8 cellular contexts compared by ENCODE assay signal in the genomic region with DNA sequence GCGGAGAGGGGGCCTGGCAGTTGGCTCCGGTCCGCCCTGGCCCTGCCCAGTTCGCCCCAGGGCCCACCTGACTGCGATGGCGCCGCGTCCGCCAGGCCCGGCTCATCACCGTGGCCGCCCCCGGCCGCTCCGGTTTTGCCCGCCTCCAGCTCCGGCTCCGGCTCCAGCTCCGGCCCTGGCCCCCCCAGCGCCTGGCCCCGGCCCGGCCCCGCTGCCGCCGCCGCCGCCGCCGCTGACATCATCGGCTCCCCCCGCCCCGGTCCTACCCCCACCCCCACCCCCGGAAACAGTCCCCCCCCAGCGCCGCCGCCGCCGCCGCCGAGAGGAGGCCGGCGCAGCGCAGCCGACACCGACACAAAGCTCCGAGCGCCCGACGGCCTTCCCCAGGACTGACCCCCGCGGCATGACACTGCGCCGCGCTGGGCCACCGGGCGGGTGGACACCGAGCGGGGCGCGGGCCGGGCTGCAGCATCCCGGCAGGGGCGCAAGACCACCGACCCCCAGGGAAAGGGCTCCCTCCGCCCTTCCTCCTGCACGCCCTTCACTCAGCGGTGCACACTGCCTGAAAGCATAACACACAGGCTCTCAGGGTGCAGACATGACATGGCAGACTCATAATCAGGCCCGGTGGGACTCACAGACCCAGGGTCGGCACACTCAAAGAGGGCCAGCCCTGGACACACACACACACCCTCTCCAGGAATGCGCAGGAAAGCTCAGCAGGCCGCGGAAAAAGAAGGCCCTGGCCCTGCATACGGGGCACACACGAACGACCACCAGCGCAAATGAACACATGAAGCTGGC. TPM values are rescaled to one million over a fixed set of nuclear protein-coding genes. Genes with fewer than 3 reads are reported as not detected.
DNase-seq lines count a peak whose midpoint lies in the region; TF ChIP-seq lines count a peak whose summit lies in the region.

A gene with protein sequence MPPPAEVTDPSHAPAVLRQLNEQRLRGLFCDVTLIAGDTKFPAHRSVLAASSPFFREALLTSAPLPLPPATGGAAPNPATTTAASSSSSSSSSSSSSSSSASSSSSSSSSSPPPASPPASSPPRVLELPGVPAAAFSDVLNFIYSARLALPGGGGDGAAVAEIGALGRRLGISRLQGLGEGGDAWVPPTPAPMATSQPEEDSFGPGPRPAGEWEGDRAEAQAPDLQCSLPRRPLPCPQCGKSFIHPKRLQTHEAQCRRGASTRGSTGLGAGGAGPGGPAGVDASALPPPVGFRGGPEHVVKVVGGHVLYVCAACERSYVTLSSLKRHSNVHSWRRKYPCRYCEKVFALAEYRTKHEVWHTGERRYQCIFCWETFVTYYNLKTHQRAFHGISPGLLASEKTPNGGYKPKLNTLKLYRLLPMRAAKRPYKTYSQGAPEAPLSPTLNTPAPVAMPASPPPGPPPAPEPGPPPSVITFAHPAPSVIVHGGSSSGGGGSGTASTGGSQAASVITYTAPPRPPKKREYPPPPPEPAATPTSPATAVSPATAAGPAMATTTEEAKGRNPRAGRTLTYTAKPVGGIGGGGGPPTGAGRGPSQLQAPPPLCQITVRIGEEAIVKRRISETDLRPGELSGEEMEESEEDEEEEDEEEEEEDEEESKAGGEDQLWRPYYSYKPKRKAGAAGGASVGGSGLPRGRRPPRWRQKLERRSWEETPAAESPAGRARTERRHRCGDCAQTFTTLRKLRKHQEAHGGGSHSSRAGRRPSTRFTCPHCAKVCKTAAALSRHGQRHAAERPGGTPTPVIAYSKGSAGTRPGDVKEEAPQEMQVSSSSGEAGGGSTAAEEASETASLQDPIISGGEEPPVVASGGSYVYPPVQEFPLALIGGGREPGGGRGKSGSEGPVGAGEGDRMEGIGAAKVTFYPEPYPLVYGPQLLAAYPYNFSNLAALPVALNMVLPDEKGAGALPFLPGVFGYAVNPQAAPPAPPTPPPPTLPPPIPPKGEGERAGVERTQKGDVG (minus strand): TSS at position 243 of the 804 bp plus-strand sequence. CDS start 12,830 bp downstream, outside the sequence.

- H3K4me1 Mint-ChIP-seq in CD4-positive, alpha-beta memory T cell = peaks cover 44 to 85% (median 62%) of the 10 kb centered on the region in 4 donors

- H3K4me3 ChIP-seq in CD4-positive, alpha-beta memory T cell (ENCODE audit: low read length in 2 of 2) = peak within 1 kb of the TSS; percentile 79 to 83
- peak within 1 kb of the TSS; percentile 76 for H3K4me3 ChIP-seq in choroid plexus epithelial cell (ENCODE audit: low read depth, low read length)

- no peak for TF ChIP-seq CTCF in choroid plexus epithelial cell (conservative IDR thresholded peaks at IDR 0.05; ENCODE audit: low read depth, low read length)

- no peaks in the 10 kb centered on the region for H3K9me3 ChIP-seq in CD4-positive, alpha-beta memory T cell (ENCODE audit: control insufficient read depth in 1 of 2, low read length in 2 of 2)

- peak within 1 kb of the TSS; percentile 97 to 100 (median 97) for H3K27ac Mint-ChIP-seq in CD4-positive, alpha-beta memory T cell

- peaks cover 0 to 6% (median 0%) of the 10 kb centered on the region in 8 donors for H3K9me3 Mint-ChIP-seq in CD4-positive, alpha-beta memory T cell

- no peaks in the 10 kb centered on the region for H3K27me3 ChIP-seq in CD4-positive, alpha-beta memory T cell (ENCODE audit: insufficient read depth, low read length)

- H3K36me3 Mint-ChIP-seq in CD4-positive, alpha-beta memory T cell = peaks cover 0 to 38% of the 10 kb centered on the region in 2 donors

- H3K36me3 ChIP-seq in CD4-positive, alpha-beta memory T cell (ENCODE audit: insufficient read depth, low read length) = no peaks in the 10 kb centered on the region

- no peaks in the 10 kb centered on the region for H3K27me3 Mint-ChIP-seq in CD4-positive, alpha-beta memory T cell

- H3K27ac ChIP-seq in CD4-positive, alpha-beta memory T cell (ENCODE audit: low read depth, low read length) = peak within 1 kb of the TSS; percentile 97

- intact Hi-C loops in CD4-positive, alpha-beta memory T cell (cut with micrococcal nuclease) = loop anchor here (1.0 kb wide), 2 partner anchors 24 to 42 kb away; no protein-coding TSS in a partner anchor

- CTCF ChIA-PET in CD4-positive, alpha-beta memory T cell (lab: Charles Lee; ENCODE audit: partially characterized antibody) = interaction anchor here (0.7 to 3.4 kb wide), 6 partner anchors 8 to 239 kb away, joined by 3 to 23 read pairs (median 3); a partner anchor contains a TSS

- DNase-seq in CD4-positive, alpha-beta memory T cell = peak; percentile 68 to 77 (median 71)
- DNase-seq in HuH-7 (ENCODE audit: low spot score) (peak; percentile 53), choroid plexus epithelial cell (ENCODE audit: low read depth) (peak; percentile 41), kidney glomerular epithelial cell (lab: John Stamatoyannopoulos, UW) (peak; percentile 25), NCI-H128 (lab: John Stamatoyannopoulos, UW; ENCODE audit: unreplicated experiment) (no peak), NOMO-1 (lab: John Stamatoyannopoulos, UW; ENCODE audit: unreplicated experiment in 2 of 2) (no peak)
- DNase-seq in activated CD4-positive, alpha-beta T cell treated with anti-CD3 and anti-CD28 coated beads for 24 hours (ENCODE audit: low read depth in 2 of 2) = peak; percentile 44 to 45
- peak; percentile 64 for DNase-seq in stimulated activated CD4-positive, alpha-beta T cell treated with anti-CD3 and anti-CD28 coated beads, Interleukin-15, amount 100 ng/mL, for 24 hours

- H3K4me3 Mint-ChIP-seq in CD4-positive, alpha-beta memory T cell = peak within 1 kb of the TSS; percentile 93 to 97 (median 94)

- H3K4me1 ChIP-seq in CD4-positive, alpha-beta memory T cell (ENCODE audit: insufficient read depth, low read length) = peaks cover 57% of the 10 kb centered on the region

- POLR2A ChIA-PET in CD4-positive, alpha-beta memory T cell (lab: Charles Lee; ENCODE audit: partially characterized antibody) = interaction anchor here (0.6 to 13.8 kb wide), 33 partner anchors 8 to 434 kb away, joined by 3 to 398 read pairs (median 5); a partner anchor contains a TSS

RNA-seq across cellular contexts. Expression of the gene that starts here (rescaled TPM):
- 10 to 100 TPM; 75.2 to 75.7 TPM for total RNA-seq in CD4-positive, alpha-beta memory T cell
- polyA plus RNA-seq in CD4-positive, alpha-beta memory T cell = 10 to 100 TPM in 1 of 2 donors, 1 to 10 TPM in 1; 4.6 to 21.2 TPM

Comparison
In these comparisons a context has a peak if more than half of its experiments do, and no peak if none do; other contexts are left out.
1. DNase-seq: peak in CD4-positive, alpha-beta memory T cell (5 of 5), HuH-7 (single experiment), activated CD4-positive, alpha-beta T cell treated with anti-CD3 and anti-CD28 coated beads for 24 hours (2 of 2), choroid plexus epithelial cell (single experiment), kidney glomerular epithelial cell (single experiment) and stimulated activated CD4-positive, alpha-beta T cell treated with anti-CD3 and anti-CD28 coated beads, Interleukin-15, amount 100 ng/mL, for 24 hours (single experiment); none in NCI-H128 (single experiment) and NOMO-1 (0 of 2).